Comparison of ENCODE assay signal across 11 cellular contexts in genomic region chr13:45242070-45242469, GRCh38. TPM values are rescaled to one million over a fixed set of nuclear protein-coding genes. Genes with fewer than 3 reads are reported as not detected.
A peak's percentile ranks its signal among the peaks of the same experiment; 100 is the strongest.
DNase-seq lines count a peak whose midpoint lies in the region; ATAC-seq, FAIRE-seq and TF ChIP-seq lines count a peak whose summit lies in the region.
"Had no signal": no experiment of that assay in that cellular context is flagged by ENCODE, and none has a peak within 500 bp of the region (broad histone marks: within the 10 kb centered on the region; RNA-seq: fewer than 3 reads in every experiment).

No MANE protein-coding gene starts in this region.

- H3K27me3 Mint-ChIP-seq in HFFc6 (ENCODE audit: insufficient read depth) = no peaks in the 10 kb centered on the region; the same call in 1 of the 2 replicates
- H3K27me3 Mint-ChIP-seq in CD14-positive monocyte (ENCODE audit: low read depth in 3 of 3) = peaks cover 0 to 1% (median 1%) of the 10 kb centered on the region in 3 donors
- H3K27me3 Mint-ChIP-seq: CD8-positive, alpha-beta memory T cell had no signal

- ATAC-seq in A549 (peak in 1 of 2 experiments; percentile 69; a peak in 4 of 6 replicates), GM21717 (IDR thresholded peaks at IDR 0.05; ENCODE audit: unreplicated experiment) (no peak), GM21737 (IDR thresholded peaks at IDR 0.05; ENCODE audit: unreplicated experiment) (no peak), GM18870 (IDR thresholded peaks at IDR 0.05; ENCODE audit: unreplicated experiment) (no peak)

- H3K4me3 ChIP-seq in A549 = no peak overlapping the region
- H3K4me3 ChIP-seq in astrocyte of the spinal cord (ENCODE audit: low read depth, low read length) = no peak overlapping the region

- WGBS in A549 (ENCODE audit: missing lambda C conversion rate) = 7% methylated on average over 3 of the region's 3 CpGs

- H3K27ac Mint-ChIP-seq in HFFc6 (peak overlapping the region; percentile 36), CD14-positive monocyte (no peak overlapping the region)

- TF ChIP-seq POLR2A in A549 (IDR thresholded peaks at IDR 0.05; ENCODE audit: low read length) = no peak

- H3K4me3 Mint-ChIP-seq in HFFc6 (peak overlapping the region; percentile 16), CD14-positive monocyte (no peak overlapping the region)

- FAIRE-seq in A549 (lab: Jason Lieb, UNC) (no peak), islet of Langerhans (lab: Jason Lieb, UNC) (peak; percentile 91)

- CTCF ChIA-PET in A549 (lab: Yijun Ruan, JAX) = interaction anchor here (1.1 kb wide), 1 partner anchor 17 kb away, joined by 6 read pairs; no protein-coding TSS in a partner anchor

- no peak for TF ChIP-seq EP300 in A549 (IDR thresholded peaks at IDR 0.05)

- in situ Hi-C loops in astrocyte of the spinal cord (cut with HindIII; ENCODE audit: low sequenced_read_pairs) = no loop called here

- peaks cover 19% of the 10 kb centered on the region for H3K4me1 ChIP-seq in A549

- no peak for TF ChIP-seq CTCF in A549 (IDR thresholded peaks at IDR 0.05)
- TF ChIP-seq CTCF in HFFc6 (IDR thresholded peaks at IDR 0.05) = no peak
- no peak for TF ChIP-seq CTCF in astrocyte of the spinal cord (IDR thresholded peaks at IDR 0.05; ENCODE audit: low read depth, low read length)
- TF ChIP-seq CTCF in CD14-positive monocyte (IDR thresholded peaks at IDR 0.05) = no peak

- POLR2A ChIA-PET in A549 (lab: Yijun Ruan, JAX) = interaction anchor here (0.6 kb wide), 1 partner anchor 52 kb away, joined by 3 read pairs; no protein-coding TSS in a partner anchor

- peaks cover 47% of the 10 kb centered on the region for H3K4me1 Mint-ChIP-seq in HFFc6 (ENCODE audit: low read depth)
- H3K4me1 Mint-ChIP-seq in CD14-positive monocyte = peaks cover 5% of the 10 kb centered on the region

- intact Hi-C loops in CD14-positive monocyte (cut with micrococcal nuclease) = no loop called here

- H3K9me3 Mint-ChIP-seq in HFFc6 (no peaks in the 10 kb centered on the region), CD14-positive monocyte (peaks cover 0 to 3% (median 0%) of the 10 kb centered on the region in 7 donors)
- H3K9me3 Mint-ChIP-seq: CD8-positive, alpha-beta memory T cell had no signal

- H3K27ac ChIP-seq in A549 = no peak overlapping the region

- no peak for TF ChIP-seq RAD21 in A549 (conservative IDR thresholded peaks at IDR 0.05 in 1 of 2, IDR thresholded peaks at IDR 0.05 in 1 of 2)

- no peaks in the 10 kb centered on the region for H3K36me3 Mint-ChIP-seq in HFFc6 (ENCODE audit: low read depth)
- peaks cover 10% of the 10 kb centered on the region in 2 donors for H3K36me3 Mint-ChIP-seq in CD14-positive monocyte

- H3K9me3 ChIP-seq in A549 = no peaks in the 10 kb centered on the region

- DNase-seq in A549 (ENCODE audit: low read depth in 1 of 2, low spot score in 1 of 2) = peak in 1 of 2 experiments; percentile 26
- no peak for DNase-seq in HFFc6
- peak; percentile 62 for DNase-seq in astrocyte of the spinal cord (ENCODE audit: low read depth, low spot score)
- no peak for DNase-seq in CD14-positive monocyte (ENCODE audit: low spot score)
- DNase-seq: CD8-positive, alpha-beta memory T cell; effector memory CD4-positive, alpha-beta T cell; nucleus accumbens had no signal

- peak overlapping the region; percentile 47 for H3K4me2 ChIP-seq in A549

TF ChIP-seq in A549, 52 proteins besides CTCF, POLR2A, EP300 and RAD21:
- no peak for TF ChIP-seq GATA3 (IDR thresholded peaks at IDR 0.05; ENCODE audit: borderline replicate concordance)
- no peak for TF ChIP-seq RARB (CRISPR knock-in tag; IDR thresholded peaks at IDR 0.05)
- TF ChIP-seq CBX8 (IDR thresholded peaks at IDR 0.05) = no peak
- no peak for TF ChIP-seq CHD2 (IDR thresholded peaks at IDR 0.05; ENCODE audit: low read length, partially characterized antibody)
- no peak for TF ChIP-seq PBX3 (IDR thresholded peaks at IDR 0.05)
- no peak for TF ChIP-seq RFX5 (IDR thresholded peaks at IDR 0.05)
- no peak for TF ChIP-seq ESRRA (IDR thresholded peaks at IDR 0.05; ENCODE audit: borderline replicate concordance, low read length)
- TF ChIP-seq HOXA7 (CRISPR knock-in tag; IDR thresholded peaks at IDR 0.05) = no peak
- no peak for TF ChIP-seq NR3C1 (IDR thresholded peaks at IDR 0.05)
- no peak for TF ChIP-seq HOXB13 (CRISPR knock-in tag; IDR thresholded peaks at IDR 0.05; ENCODE audit: low read depth)
- TF ChIP-seq E2F6 (IDR thresholded peaks at IDR 0.05; ENCODE audit: borderline replicate concordance, low read depth) = no peak
- TF ChIP-seq HEYL (CRISPR knock-in tag; IDR thresholded peaks at IDR 0.05) = no peak
- TF ChIP-seq HMGXB4 (CRISPR knock-in tag; IDR thresholded peaks at IDR 0.05; ENCODE audit: borderline replicate concordance) = no peak
- TF ChIP-seq JUN (IDR thresholded peaks at IDR 0.05) = no peak

RNA-seq across cellular contexts. Expression of gene KCTD4, which starts 41.2 kb away (rescaled TPM):
- not detected in 2 replicates for polyA plus RNA-seq in A549 (2011; rRNA removed)
- polyA plus RNA-seq in A549 (2012; cell fraction: cytosol; rRNA removed) = not detected in 2 replicates
- polyA plus RNA-seq in A549 (2012; cell fraction: nucleus; rRNA removed) = not detected in 2 replicates
- polyA plus RNA-seq in A549 (2017; fragmentation: RNase III; extraction: RNeasy Plus Mini Kit Qiagen cat#74134 plus additional on column Dnase treatment) = not detected in 3 replicates
- polyA minus RNA-seq in A549 (2011; rRNA and poly(A)+ RNA removed) = not detected in 2 replicates
- 1 to 10 TPM in 4 of 6 experiments, under 1 TPM in 2; 0.73 to 4.5 (median 1.1) TPM for total RNA-seq in HFFc6 (2021; fragmentation: NEBNext Ultra II Directional; extraction: Animal tissue kit (Norgen Biotek cat#: 25700))
- under 1 TPM in 1 of 2 donors, not detected in 1; 0.12 TPM for polyA plus RNA-seq in CD14-positive monocyte
- total RNA-seq: CD8-positive, alpha-beta memory T cell had no signal
- polyA plus RNA-seq: CD8-positive, alpha-beta memory T cell had no signal
